1 cellular context compared by ENCODE assay signal in the genomic region with DNA sequence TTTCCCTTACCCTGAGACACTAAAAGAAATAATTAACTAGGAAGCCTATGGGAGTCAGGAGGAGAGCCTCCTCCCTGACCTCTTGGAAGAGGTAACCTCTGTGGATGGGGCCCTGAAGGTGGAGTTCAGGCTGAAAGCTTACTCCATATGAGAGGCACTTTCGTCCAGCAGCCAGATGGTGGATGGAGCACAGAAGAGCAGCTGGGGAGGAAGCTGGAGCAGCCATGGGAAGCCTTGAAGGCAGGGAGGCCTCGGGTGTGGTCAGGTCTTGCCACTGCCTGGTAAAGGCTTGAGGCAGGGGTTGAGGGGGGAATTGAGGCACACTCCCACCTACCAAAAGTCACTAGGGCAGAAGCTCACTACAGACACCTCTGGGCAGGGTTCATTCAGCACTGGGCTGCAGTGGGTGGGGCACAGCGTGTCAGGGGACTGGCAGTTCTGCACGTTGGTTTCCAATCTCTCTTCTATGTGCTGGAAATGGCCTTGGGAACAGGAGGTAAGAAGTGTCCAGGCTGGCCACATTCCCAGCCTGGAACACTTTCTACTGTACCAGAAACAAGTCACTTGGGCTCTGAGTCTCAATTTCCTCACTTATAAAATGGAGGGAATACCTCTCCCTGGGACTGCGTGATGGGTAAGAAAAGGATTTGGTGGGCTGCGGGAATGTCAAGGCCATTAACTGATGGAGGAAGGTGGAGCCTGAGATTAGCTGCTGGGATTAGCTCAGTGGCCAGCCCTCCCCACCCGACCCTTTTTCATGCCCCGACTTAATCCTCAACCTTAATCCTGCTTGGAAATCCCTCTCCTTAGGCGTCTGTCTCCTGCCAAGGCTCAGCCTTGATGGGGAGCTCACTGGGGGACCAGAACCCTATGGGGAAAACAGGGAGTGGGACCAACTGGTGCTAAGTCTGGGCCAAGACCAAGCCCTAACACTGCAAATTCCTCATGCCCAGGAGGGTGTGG.
TF ChIP-seq lines count a peak whose summit lies in the region.

No MANE protein-coding gene starts in this region.

TF ChIP-seq in H1, 55 proteins besides CTCF, POLR2A, EP300 and RAD21:
- TF ChIP-seq RNF2 (IDR thresholded peaks at IDR 0.05; ENCODE audit: borderline replicate concordance, low read depth, low read length, missing control alignments, poor library complexity, severe bottlenecking): no peak
- no peak for TF ChIP-seq CTBP2 (IDR thresholded peaks at IDR 0.05; ENCODE audit: borderline replicate concordance, insufficient read depth, insufficient read length, low read length)
- no peak for TF ChIP-seq E2F6 (IDR thresholded peaks at IDR 0.05)
- no peak for TF ChIP-seq EGR1 (IDR thresholded peaks at IDR 0.05; ENCODE audit: borderline replicate concordance, low read depth, low read length)
- no peak for TF ChIP-seq ATF2 (IDR thresholded peaks at IDR 0.05; ENCODE audit: low read length)
- no peak for TF ChIP-seq TAF7 (optimal IDR thresholded peaks at IDR 0.05; ENCODE audit: borderline replicate concordance, low read depth, low read length)
- no peak for TF ChIP-seq BCL11A (IDR thresholded peaks at IDR 0.05; ENCODE audit: low read depth in 2 of 2, low read length in 2 of 2)
- TF ChIP-seq TAF1 (IDR thresholded peaks at IDR 0.05; ENCODE audit: low read depth, low read length): no peak
- no peak for TF ChIP-seq CHD2 (IDR thresholded peaks at IDR 0.05; ENCODE audit: low read length)
- TF ChIP-seq SAP30 (IDR thresholded peaks at IDR 0.05; ENCODE audit: insufficient read depth, insufficient replicate concordance, low read length): no peak
- no peak for TF ChIP-seq TEAD4 (IDR thresholded peaks at IDR 0.05; ENCODE audit: low read depth, low read length)
- TF ChIP-seq HDAC2 (IDR thresholded peaks at IDR 0.05; ENCODE audit: borderline replicate concordance in 1 of 2, low read depth in 2 of 2, low read length in 2 of 2): no peak
- no peak for TF ChIP-seq BACH1 (IDR thresholded peaks at IDR 0.05; ENCODE audit: low read length)
- TF ChIP-seq EZH2 (IDR thresholded peaks at IDR 0.05; ENCODE audit: low read depth, low read length, severe bottlenecking): no peak
- no peak for TF ChIP-seq SUZ12 (IDR thresholded peaks at IDR 0.05; ENCODE audit: low read length)
- TF ChIP-seq RFX5 (IDR thresholded peaks at IDR 0.05; ENCODE audit: borderline replicate concordance, low read depth, low read length): no peak
- TF ChIP-seq KDM4A (IDR thresholded peaks at IDR 0.05; ENCODE audit: low read depth, low read length, severe bottlenecking): no peak
- no peak for TF ChIP-seq POLR2AphosphoS5 (IDR thresholded peaks at IDR 0.05; ENCODE audit: low read depth, low read length)
- TF ChIP-seq SIN3A (conservative IDR thresholded peaks at IDR 0.05 in 1 of 2, IDR thresholded peaks at IDR 0.05 in 1 of 2; ENCODE audit: low read depth in 1 of 2, low read length in 2 of 2): no peak
